In genomic region chr9:108889649-108890067, GRCh38 we compare ENCODE assay signal across 11 cellular contexts. TPM values are rescaled to one million over a fixed set of nuclear protein-coding genes. Genes with fewer than 3 reads are reported as not detected.
DNase-seq lines count a peak whose midpoint lies in the region; ATAC-seq and TF ChIP-seq lines count a peak whose summit lies in the region.
"Had no signal": no experiment of that assay in that cellular context is flagged by ENCODE, and none has a peak within 500 bp of the region (broad histone marks: within the 10 kb centered on the region; RNA-seq: fewer than 3 reads in every experiment).

No MANE protein-coding gene starts in this region.

- no peaks in the 10 kb centered on the region for H3K27me3 Mint-ChIP-seq in activated T-cell treated with anti-CD3 and anti-CD28 coated beads, Interleukin-2, amount 50 U/mL, for 24 hours
- H3K27me3 Mint-ChIP-seq in type B pancreatic cell, result no peaks in the 10 kb centered on the region
- H3K27me3 Mint-ChIP-seq: CD4-positive, CD25-positive, alpha-beta regulatory T cell; naive thymus-derived CD8-positive, alpha-beta T cell had no signal

- no peaks in the 10 kb centered on the region for H3F3A ChIP-seq in smooth muscle cell (ENCODE audit: low read depth)

- no peak for DNase-seq in activated T-cell treated with anti-CD3 and anti-CD28 coated beads, Interleukin-2, amount 50 U/mL, for 24 hours
- DNase-seq in activated T-cell treated with anti-CD3 and anti-CD28 coated beads for 4 hours (no peak), OCI-M1 (lab: John Stamatoyannopoulos, UW) (peak; percentile 30), fibroblast of peridontal ligament (ENCODE audit: extremely low read depth) (peak; percentile 35), smooth muscle cell (lab: John Stamatoyannopoulos, UW; ENCODE audit: unreplicated experiment) (no peak), type B pancreatic cell (ENCODE audit: extremely low spot score, unreplicated experiment) (no peak), NCI-H226 (no peak), mucosa of descending colon (no peak)
- DNase-seq: naive thymus-derived CD8-positive, alpha-beta T cell; RPMI8226 had no signal

- WGBS in smooth muscle cell (ENCODE audit: low lambda C conversion rate), result 76% methylated on average over 4 of the region's 4 CpGs

- H3K9ac ChIP-seq in smooth muscle cell (ENCODE audit: low read depth), result no peak overlapping the region

- peaks cover 5% of the 10 kb centered on the region for H3K36me3 ChIP-seq in smooth muscle cell (ENCODE audit: low read depth)
- H3K36me3 ChIP-seq in mucosa of descending colon (ENCODE audit: low read depth), result peaks cover 11% of the 10 kb centered on the region

- no peak overlapping the region for H3K4me2 ChIP-seq in smooth muscle cell

- H3K27me3 ChIP-seq in smooth muscle cell (ENCODE audit: low read depth), result no peaks in the 10 kb centered on the region

- no peak overlapping the region for H3K4me3 Mint-ChIP-seq in activated T-cell treated with anti-CD3 and anti-CD28 coated beads, Interleukin-2, amount 50 U/mL, for 24 hours
- no peak overlapping the region for H3K4me3 Mint-ChIP-seq in type B pancreatic cell
- H3K4me3 Mint-ChIP-seq: CD4-positive, CD25-positive, alpha-beta regulatory T cell; naive thymus-derived CD8-positive, alpha-beta T cell had no signal

- H3K36me3 Mint-ChIP-seq in activated T-cell treated with anti-CD3 and anti-CD28 coated beads, Interleukin-2, amount 50 U/mL, for 24 hours (ENCODE audit: low read depth), result peaks cover 88% of the 10 kb centered on the region
- H3K36me3 Mint-ChIP-seq in type B pancreatic cell, result peaks cover 47% of the 10 kb centered on the region

- H3K9me3 Mint-ChIP-seq in activated T-cell treated with anti-CD3 and anti-CD28 coated beads, Interleukin-2, amount 50 U/mL, for 24 hours, result no peaks in the 10 kb centered on the region
- no peaks in the 10 kb centered on the region for H3K9me3 Mint-ChIP-seq in type B pancreatic cell
- H3K9me3 Mint-ChIP-seq: CD4-positive, CD25-positive, alpha-beta regulatory T cell; naive thymus-derived CD8-positive, alpha-beta T cell had no signal

- H3K79me2 ChIP-seq in smooth muscle cell (ENCODE audit: low read depth), result no peaks in the 10 kb centered on the region

- intact Hi-C loops in mucosa of descending colon (cut with DNase I, micrococcal nuclease), result no loop called here

- H3K27ac Mint-ChIP-seq in activated T-cell treated with anti-CD3 and anti-CD28 coated beads, Interleukin-2, amount 50 U/mL, for 24 hours, result peak overlapping the region; percentile 19
- H3K27ac Mint-ChIP-seq in type B pancreatic cell, result no peak overlapping the region

- no peaks in the 10 kb centered on the region for H4K20me1 ChIP-seq in smooth muscle cell (ENCODE audit: low read depth)

- no peak overlapping the region for H3K27ac ChIP-seq in smooth muscle cell (ENCODE audit: low read depth)

- H3K4me1 ChIP-seq in smooth muscle cell (ENCODE audit: low read depth) (no peaks in the 10 kb centered on the region), mucosa of descending colon (ENCODE audit: low read depth) (no peaks in the 10 kb centered on the region)

- peak; percentile 21 for TF ChIP-seq CTCF in smooth muscle cell (IDR thresholded peaks at IDR 0.05; ENCODE audit: borderline replicate concordance, insufficient read depth, poor library complexity, severe bottlenecking)
- no peak for TF ChIP-seq CTCF in type B pancreatic cell (conservative IDR thresholded peaks at IDR 0.05)
- TF ChIP-seq CTCF in mucosa of descending colon (IDR thresholded peaks at IDR 0.05), result no peak

- no peak overlapping the region for H2AFZ ChIP-seq in smooth muscle cell (ENCODE audit: low read depth)

- no peaks in the 10 kb centered on the region for H3K9me3 ChIP-seq in smooth muscle cell (replicated peaks; ENCODE audit: low read depth)
- H3K9me3 ChIP-seq in mucosa of descending colon, result no peaks in the 10 kb centered on the region

- H3K4me1 Mint-ChIP-seq in activated T-cell treated with anti-CD3 and anti-CD28 coated beads, Interleukin-2, amount 50 U/mL, for 24 hours (ENCODE audit: low read depth), result peaks cover 22% of the 10 kb centered on the region
- peaks cover 9% of the 10 kb centered on the region for H3K4me1 Mint-ChIP-seq in type B pancreatic cell (ENCODE audit: unreplicated experiment)

- no peak for ATAC-seq in mucosa of descending colon
- ATAC-seq: naive thymus-derived CD8-positive, alpha-beta T cell had no signal

- H3K4me3 ChIP-seq in smooth muscle cell (no peak overlapping the region), mucosa of descending colon (no peak overlapping the region)

RNA-seq across cellular contexts. Expression of gene ACTL7A, which starts 27.6 kb away (rescaled TPM):
- total RNA-seq in smooth muscle cell, result not detected in 2 replicates
- not detected in 2 replicates for polyA plus RNA-seq in smooth muscle cell
- total RNA-seq in type B pancreatic cell (ENCODE audit: low replicate concordance), result not detected in 2 replicates
- total RNA-seq in mucosa of descending colon, result not detected
- total RNA-seq: CD4-positive, CD25-positive, alpha-beta regulatory T cell; naive thymus-derived CD8-positive, alpha-beta T cell had no signal
- polyA plus RNA-seq: CD4-positive, CD25-positive, alpha-beta regulatory T cell; naive thymus-derived CD8-positive, alpha-beta T cell had no signal

RNA-seq across cellular contexts. Expression of gene ACTL7B, which starts 33.9 kb away (rescaled TPM):
- not detected in 2 replicates for total RNA-seq in smooth muscle cell
- polyA plus RNA-seq in smooth muscle cell, result not detected in 2 replicates
- not detected in 2 replicates for total RNA-seq in type B pancreatic cell (ENCODE audit: low replicate concordance)
- not detected for total RNA-seq in mucosa of descending colon
- polyA plus RNA-seq: CD4-positive, CD25-positive, alpha-beta regulatory T cell; naive thymus-derived CD8-positive, alpha-beta T cell had no signal

RNA-seq across cellular contexts. Expression of gene ELP1, which starts 44.3 kb away (rescaled TPM):
- 38.4 and 72.1 TPM in 2 replicates for total RNA-seq in smooth muscle cell
- polyA plus RNA-seq in smooth muscle cell, result 11.9 and 16.2 TPM in 2 replicates
- total RNA-seq in type B pancreatic cell (ENCODE audit: low replicate concordance), result 42.5 and 45.8 TPM in 2 replicates
- 10 to 100 TPM; 14.3 to 18.7 (median 16.7) TPM for total RNA-seq in mucosa of descending colon

RNA-seq across cellular contexts. Expression of gene ABITRAM, which starts 44.5 kb away (rescaled TPM):
- total RNA-seq in smooth muscle cell, result 16.9 and 21.9 TPM in 2 replicates
- polyA plus RNA-seq in smooth muscle cell, result 15.6 and 22.7 TPM in 2 replicates
- total RNA-seq in type B pancreatic cell (ENCODE audit: low replicate concordance), result 19.4 and 21.7 TPM in 2 replicates
- 10 to 100 TPM; 13.2 to 16.8 (median 15.2) TPM for total RNA-seq in mucosa of descending colon

Comparison
In these comparisons a context has a peak if more than half of its experiments do, and no peak if none do; other contexts are left out.
1. DNase-seq: peak in OCI-M1 (single experiment) and fibroblast of peridontal ligament (single experiment); none in activated T-cell treated with anti-CD3 and anti-CD28 coated beads, Interleukin-2, amount 50 U/mL, for 24 hours (single experiment), activated T-cell treated with anti-CD3 and anti-CD28 coated beads for 4 hours (single experiment), smooth muscle cell (single experiment), type B pancreatic cell (single experiment), NCI-H226 (single experiment) and mucosa of descending colon (0 of 3).